Comparison of ENCODE assay signal across 17 cellular contexts in the genomic region with DNA sequence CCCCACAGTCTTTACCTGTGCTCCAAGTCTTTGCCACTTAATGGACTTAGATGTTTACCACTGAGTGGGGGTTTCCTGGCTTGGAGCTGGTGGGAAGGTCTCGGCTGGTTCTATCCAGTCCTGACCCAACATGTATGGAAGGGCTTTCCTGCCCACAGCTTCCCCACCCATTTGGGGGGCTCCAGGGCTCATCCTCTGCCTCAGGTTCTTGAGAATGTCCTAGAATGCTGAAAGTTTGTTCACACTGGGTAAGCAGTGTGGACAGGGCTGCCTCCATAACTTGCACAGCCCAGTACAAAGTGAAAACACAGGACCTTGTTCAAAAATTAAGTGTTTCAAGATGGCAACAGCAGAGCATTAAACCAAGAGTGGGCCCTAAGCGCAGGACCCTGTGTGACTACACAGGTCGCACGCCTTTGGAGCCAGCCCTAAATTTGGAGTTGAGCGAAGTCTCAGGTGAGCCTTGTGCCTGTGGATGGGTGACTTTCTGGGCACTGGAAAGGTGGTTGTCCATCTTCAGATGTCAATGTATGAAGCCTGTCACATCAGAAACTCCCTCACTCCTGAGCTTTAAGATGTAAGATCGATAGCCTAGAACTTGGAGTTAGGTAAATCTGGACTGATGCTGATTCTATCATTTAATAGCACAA.
"Had no signal": no experiment of that assay in that cellular context is flagged by ENCODE, and none has a peak within 500 bp of the region (broad histone marks: within the 10 kb centered on the region; RNA-seq: fewer than 3 reads in every experiment).

No MANE protein-coding gene starts in this region.

- H3K27ac ChIP-seq: esophagus squamous epithelium, neural progenitor cell, prostate gland, sigmoid colon, thoracic aorta, tibial nerve, upper lobe of left lung, uterus had no signal

- H3K4me3 Mint-ChIP-seq: dendritic cell treated with granulocyte-macrophage colony-stimulating factor and Interleukin-4, amounts not matched to agents 40 ng/mL and 50 ng/mL, for 4 days; immature natural killer cell; mesothelial cell of epicardium; naive B cell; nephron; neural progenitor cell; stimulated activated naive B cell treated with anti-CD40 and anti-IgM and Interleukin-4, amounts not matched to agents 10 μg/mL and 1 μg/mL and 100 μg/mL, for 72 hours; stimulated activated naive CD8-positive, alpha-beta T cell treated with anti-CD3 and anti-CD28 coated beads, Interleukin-15, Interleukin-2, amounts not matched to agents 100 ng/mL and 50 ng/mL, for 24 hours had no signal

- DNase-seq: esophagus squamous epithelium, foreskin melanocyte, sigmoid colon had no signal

- H3K4me2 ChIP-seq: neural progenitor cell had no signal

- H3K27me3 ChIP-seq: sigmoid colon, tibial nerve, upper lobe of left lung, uterus had no signal

- H3K36me3 ChIP-seq: esophagus squamous epithelium, neural progenitor cell, prostate gland, sigmoid colon, thoracic aorta, tibial nerve, upper lobe of left lung, uterus had no signal

- H3K9me3 ChIP-seq: esophagus squamous epithelium, mucosa of descending colon, prostate gland, sigmoid colon, thoracic aorta, tibial nerve, upper lobe of left lung, uterus had no signal

- H3K36me3 Mint-ChIP-seq: immature natural killer cell; mesothelial cell of epicardium; naive B cell; neural progenitor cell; stimulated activated naive B cell treated with anti-CD40 and anti-IgM and Interleukin-4, amounts not matched to agents 10 μg/mL and 1 μg/mL and 100 μg/mL, for 72 hours had no signal

- H3K9me3 Mint-ChIP-seq: dendritic cell treated with granulocyte-macrophage colony-stimulating factor and Interleukin-4, amounts not matched to agents 40 ng/mL and 50 ng/mL, for 4 days; immature natural killer cell; mesothelial cell of epicardium; naive B cell; nephron; neural progenitor cell; stimulated activated naive B cell treated with anti-CD40 and anti-IgM and Interleukin-4, amounts not matched to agents 10 μg/mL and 1 μg/mL and 100 μg/mL, for 72 hours; stimulated activated naive CD8-positive, alpha-beta T cell treated with anti-CD3 and anti-CD28 coated beads, Interleukin-15, Interleukin-2, amounts not matched to agents 100 ng/mL and 50 ng/mL, for 24 hours had no signal

- H2AFZ ChIP-seq: neural progenitor cell had no signal

- H3K4me1 ChIP-seq: prostate gland, sigmoid colon, tibial nerve, upper lobe of left lung, uterus had no signal

- H3K27ac Mint-ChIP-seq: dendritic cell treated with granulocyte-macrophage colony-stimulating factor and Interleukin-4, amounts not matched to agents 40 ng/mL and 50 ng/mL, for 4 days; immature natural killer cell; mesothelial cell of epicardium; nephron; neural progenitor cell; stimulated activated naive B cell treated with anti-CD40 and anti-IgM and Interleukin-4, amounts not matched to agents 10 μg/mL and 1 μg/mL and 100 μg/mL, for 72 hours; stimulated activated naive CD8-positive, alpha-beta T cell treated with anti-CD3 and anti-CD28 coated beads, Interleukin-15, Interleukin-2, amounts not matched to agents 100 ng/mL and 50 ng/mL, for 24 hours had no signal

- H3K4me3 ChIP-seq: esophagus squamous epithelium, mucosa of descending colon, neural progenitor cell, prostate gland, sigmoid colon, thoracic aorta, tibial nerve, upper lobe of left lung, uterus had no signal

- H3K9ac ChIP-seq: neural progenitor cell had no signal
